Comparison of ENCODE assay signal across 1 cellular context in genomic region chr17:57585341-57586098, GRCh38.
TF ChIP-seq lines count a peak whose summit lies in the region.

No MANE protein-coding gene starts in this region.

TF ChIP-seq in GM23338, 12 proteins besides CTCF, POLR2A, EP300 and RAD21 (continued from another document):
- TF ChIP-seq ZNF462 (CRISPR knock-in tag; IDR thresholded peaks at IDR 0.05) (no peak), REST (IDR thresholded peaks at IDR 0.05; ENCODE audit: unreplicated experiment) (no peak), NANOG (IDR thresholded peaks at IDR 0.05; ENCODE audit: borderline replicate concordance) (no peak)
TF ChIP-seq in GM23338: peak in this region for 0.
